In genomic region chr2:85429213-85429923, GRCh38 we compare ENCODE assay signal across 19 cellular contexts. TPM values are rescaled to one million over a fixed set of nuclear protein-coding genes. Genes with fewer than 3 reads are reported as not detected.
DNase-seq lines count a peak whose midpoint lies in the region; ATAC-seq and TF ChIP-seq lines count a peak whose summit lies in the region.
"Had no signal": no experiment of that assay in that cellular context is flagged by ENCODE, and none has a peak within 500 bp of the region (broad histone marks: within the 10 kb centered on the region; RNA-seq: fewer than 3 reads in every experiment).

No MANE protein-coding gene starts in this region.

- H3K9me3 Mint-ChIP-seq in CD8-positive, alpha-beta T cell, result no peaks in the 10 kb centered on the region
- no peaks in the 10 kb centered on the region for H3K9me3 Mint-ChIP-seq in brain
- H3K9me3 Mint-ChIP-seq: GM23338, immature natural killer cell, WTC11 had no signal

- TF ChIP-seq CTCF in CD8-positive, alpha-beta T cell (IDR thresholded peaks at IDR 0.05), result no peak
- no peak for TF ChIP-seq CTCF in brain (conservative IDR thresholded peaks at IDR 0.05)

- no peaks in the 10 kb centered on the region for H3K27me3 Mint-ChIP-seq in CD8-positive, alpha-beta T cell (ENCODE audit: low read depth)
- H3K27me3 Mint-ChIP-seq in brain, result no peaks in the 10 kb centered on the region

- H3K36me3 Mint-ChIP-seq in CD8-positive, alpha-beta T cell, result no peaks in the 10 kb centered on the region
- H3K36me3 Mint-ChIP-seq in brain, result no peaks in the 10 kb centered on the region
- H3K36me3 Mint-ChIP-seq: immature natural killer cell, WTC11 had no signal

- no peak for DNase-seq in CD8-positive, alpha-beta T cell
- peak; percentile 60 for DNase-seq in pons (ENCODE audit: low spot score)
- no peak for DNase-seq in HUDEP-2 (lab: John Stamatoyannopoulos, UW; ENCODE audit: unreplicated experiment in 76 of 76)
- DNase-seq in activated CD4-positive, alpha-beta T cell treated with anti-CD3 and anti-CD28 coated beads for 48 hours, result no peak
- DNase-seq: activated effector memory CD4-positive, alpha-beta T cell treated with Interleukin-2 at 50 U/mL for 16 hours; immature natural killer cell; KG1; lower lobe of right lung; NCI-H1105; NCI-H2107; NCI-H524 treated with DMSO at 0.1 percent for 48 hours; SHP77 treated with DMSO at 0.1 percent for 48 hours; stimulated activated CD4-positive, alpha-beta T cell treated with anti-CD3 and anti-CD28 coated beads, Interleukin-2, amount 100 ng/mL, for 48 hours had no signal

- POLR2A ChIA-PET in CD8-positive, alpha-beta T cell (lab: Charles Lee), result interaction anchor here (0.6 to 1.6 kb wide), 4 partner anchors 9 to 133 kb away, joined by 3 to 6 read pairs (median 4); partner anchors contain the start of gene TGOLN2

- H3K36me3 ChIP-seq in CD8-positive, alpha-beta T cell (ENCODE audit: insufficient read depth, low read length), result no peaks in the 10 kb centered on the region
- H3K36me3 ChIP-seq in KOPT-K1 (ENCODE audit: insufficient read depth, low read length), result no peaks in the 10 kb centered on the region
- H3K36me3 ChIP-seq: lower lobe of right lung had no signal

- H3K4me1 Mint-ChIP-seq in CD8-positive, alpha-beta T cell (ENCODE audit: low read depth), result peaks cover 5% of the 10 kb centered on the region
- peaks cover 61% of the 10 kb centered on the region for H3K4me1 Mint-ChIP-seq in brain
- H3K4me1 Mint-ChIP-seq: immature natural killer cell had no signal

- no peaks in the 10 kb centered on the region for H3K27me3 ChIP-seq in CD8-positive, alpha-beta T cell (ENCODE audit: insufficient read depth, low read length)

- no peak overlapping the region for H3K27ac ChIP-seq in CD8-positive, alpha-beta T cell (ENCODE audit: low read depth, low read length)
- H3K27ac ChIP-seq in KOPT-K1 (ENCODE audit: low read depth, low read length, poor library complexity, severe bottlenecking), result peak overlapping the region; percentile 70
- H3K27ac ChIP-seq: lower lobe of right lung, parathyroid adenoma had no signal

- H3K4me3 Mint-ChIP-seq in CD8-positive, alpha-beta T cell, result no peak overlapping the region
- no peak overlapping the region for H3K4me3 Mint-ChIP-seq in brain
- H3K4me3 Mint-ChIP-seq: GM23338, immature natural killer cell, WTC11 had no signal

- H3K27ac Mint-ChIP-seq in CD8-positive, alpha-beta T cell, result peak overlapping the region; percentile 37
- H3K27ac Mint-ChIP-seq in brain, result peak overlapping the region; percentile 96 to 100 (median 99)
- H3K27ac Mint-ChIP-seq: GM23338, WTC11 had no signal

- no peaks in the 10 kb centered on the region for H3K4me1 ChIP-seq in CD8-positive, alpha-beta T cell (ENCODE audit: insufficient read depth, low read length)

- CTCF ChIA-PET in CD8-positive, alpha-beta T cell (lab: Charles Lee), result interaction anchor here (0.6 to 14.6 kb wide), 5 partner anchors 9 to 123 kb away, joined by 3 to 355 read pairs (median 6); partner anchors contain the start of gene SH2D6

- no peak for ATAC-seq in CD8-positive, alpha-beta T cell
- ATAC-seq in HG02588 (IDR thresholded peaks at IDR 0.05; ENCODE audit: unreplicated experiment), result no peak
- ATAC-seq: GM23338, WTC11 had no signal

- intact Hi-C loops in CD8-positive, alpha-beta T cell (cut with DNase I, micrococcal nuclease), result no loop called here

- no peaks in the 10 kb centered on the region for H3K9me3 ChIP-seq in CD8-positive, alpha-beta T cell (ENCODE audit: low read length)
- no peaks in the 10 kb centered on the region for H3K9me3 ChIP-seq in KOPT-K1 (ENCODE audit: insufficient read depth, low read length, poor library complexity, severe bottlenecking)
- H3K9me3 ChIP-seq: lower lobe of right lung had no signal

- H3K4me3 ChIP-seq in CD8-positive, alpha-beta T cell (ENCODE audit: low read depth, low read length), result no peak overlapping the region
- H3K4me3 ChIP-seq: GM23338, lower lobe of right lung had no signal

RNA-seq across cellular contexts. Expression of gene SH2D6, which starts 10.9 kb away (rescaled TPM):
- total RNA-seq in CD8-positive, alpha-beta T cell, result under 1 TPM; 0.33 to 0.44 TPM
- polyA plus RNA-seq in brain (ENCODE audit: insufficient read depth, low read depth, low replicate concordance), result 1.8 TPM
- total RNA-seq: GM23338 had no signal
- polyA plus RNA-seq: immature natural killer cell had no signal

RNA-seq across cellular contexts. Expression of gene CAPG, which starts 19.2 kb away (rescaled TPM):
- 1 to 10 TPM; 2.4 to 3.6 TPM for total RNA-seq in CD8-positive, alpha-beta T cell
- 92.2 TPM for polyA plus RNA-seq in brain (ENCODE audit: insufficient read depth, low read depth, low replicate concordance)
